1 cellular context compared by ENCODE assay signal in the genomic region with DNA sequence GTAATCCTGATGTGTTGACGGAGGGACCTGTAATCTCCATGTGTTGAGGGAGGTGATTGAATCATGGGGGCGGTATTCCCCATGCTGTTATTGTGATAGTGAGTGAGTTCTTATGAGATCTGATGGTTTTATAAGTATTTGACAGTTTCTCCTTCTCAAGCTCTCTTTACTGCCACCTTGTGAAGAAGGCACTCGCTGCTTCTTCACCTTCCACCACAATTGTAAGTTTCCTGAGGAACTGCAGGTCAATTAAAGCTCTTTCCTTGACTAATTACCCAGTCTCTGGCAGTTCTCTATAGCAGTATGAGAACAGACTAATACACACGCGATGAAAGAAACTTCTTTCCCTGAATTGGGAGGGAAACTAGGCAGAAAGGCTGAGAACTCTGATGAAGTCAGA.
TF ChIP-seq lines count a peak whose summit lies in the region.

No MANE protein-coding gene starts in this region.

TF ChIP-seq in WTC11, 78 proteins besides CTCF, POLR2A, EP300 and RAD21 (continued from another document):
- TF ChIP-seq, protein P1, sequence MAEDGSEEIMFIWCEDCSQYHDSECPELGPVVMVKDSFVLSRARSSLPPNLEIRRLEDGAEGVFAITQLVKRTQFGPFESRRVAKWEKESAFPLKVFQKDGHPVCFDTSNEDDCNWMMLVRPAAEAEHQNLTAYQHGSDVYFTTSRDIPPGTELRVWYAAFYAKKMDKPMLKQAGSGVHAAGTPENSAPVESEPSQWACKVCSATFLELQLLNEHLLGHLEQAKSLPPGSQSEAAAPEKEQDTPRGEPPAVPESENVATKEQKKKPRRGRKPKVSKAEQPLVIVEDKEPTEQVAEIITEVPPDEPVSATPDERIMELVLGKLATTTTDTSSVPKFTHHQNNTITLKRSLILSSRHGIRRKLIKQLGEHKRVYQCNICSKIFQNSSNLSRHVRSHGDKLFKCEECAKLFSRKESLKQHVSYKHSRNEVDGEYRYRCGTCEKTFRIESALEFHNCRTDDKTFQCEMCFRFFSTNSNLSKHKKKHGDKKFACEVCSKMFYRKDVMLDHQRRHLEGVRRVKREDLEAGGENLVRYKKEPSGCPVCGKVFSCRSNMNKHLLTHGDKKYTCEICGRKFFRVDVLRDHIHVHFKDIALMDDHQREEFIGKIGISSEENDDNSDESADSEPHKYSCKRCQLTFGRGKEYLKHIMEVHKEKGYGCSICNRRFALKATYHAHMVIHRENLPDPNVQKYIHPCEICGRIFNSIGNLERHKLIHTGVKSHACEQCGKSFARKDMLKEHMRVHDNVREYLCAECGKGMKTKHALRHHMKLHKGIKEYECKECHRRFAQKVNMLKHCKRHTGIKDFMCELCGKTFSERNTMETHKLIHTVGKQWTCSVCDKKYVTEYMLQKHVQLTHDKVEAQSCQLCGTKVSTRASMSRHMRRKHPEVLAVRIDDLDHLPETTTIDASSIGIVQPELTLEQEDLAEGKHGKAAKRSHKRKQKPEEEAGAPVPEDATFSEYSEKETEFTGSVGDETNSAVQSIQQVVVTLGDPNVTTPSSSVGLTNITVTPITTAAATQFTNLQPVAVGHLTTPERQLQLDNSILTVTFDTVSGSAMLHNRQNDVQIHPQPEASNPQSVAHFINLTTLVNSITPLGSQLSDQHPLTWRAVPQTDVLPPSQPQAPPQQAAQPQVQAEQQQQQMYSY (CRISPR knock-in tag; IDR thresholded peaks at IDR 0.05), result no peak
- TF ChIP-seq CREB1 (CRISPR knock-in tag; IDR thresholded peaks at IDR 0.05), result no peak
- no peak for TF ChIP-seq ZNF317 (CRISPR knock-in tag; IDR thresholded peaks at IDR 0.05; ENCODE audit: borderline replicate concordance, low read depth)
- no peak for TF ChIP-seq ATF2 (CRISPR knock-in tag; IDR thresholded peaks at IDR 0.05; ENCODE audit: borderline replicate concordance, low read depth)
- TF ChIP-seq GRHL2 (CRISPR knock-in tag; IDR thresholded peaks at IDR 0.05; ENCODE audit: insufficient replicate concordance, severe bottlenecking), result no peak
- TF ChIP-seq SOX15 (CRISPR knock-in tag; IDR thresholded peaks at IDR 0.05), result no peak
- TF ChIP-seq, protein P2, sequence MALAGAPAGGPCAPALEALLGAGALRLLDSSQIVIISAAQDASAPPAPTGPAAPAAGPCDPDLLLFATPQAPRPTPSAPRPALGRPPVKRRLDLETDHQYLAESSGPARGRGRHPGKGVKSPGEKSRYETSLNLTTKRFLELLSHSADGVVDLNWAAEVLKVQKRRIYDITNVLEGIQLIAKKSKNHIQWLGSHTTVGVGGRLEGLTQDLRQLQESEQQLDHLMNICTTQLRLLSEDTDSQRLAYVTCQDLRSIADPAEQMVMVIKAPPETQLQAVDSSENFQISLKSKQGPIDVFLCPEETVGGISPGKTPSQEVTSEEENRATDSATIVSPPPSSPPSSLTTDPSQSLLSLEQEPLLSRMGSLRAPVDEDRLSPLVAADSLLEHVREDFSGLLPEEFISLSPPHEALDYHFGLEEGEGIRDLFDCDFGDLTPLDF (CRISPR knock-in tag; IDR thresholded peaks at IDR 0.05), result no peak
- no peak for TF ChIP-seq NR2C2 (CRISPR knock-in tag; IDR thresholded peaks at IDR 0.05)
